In genomic region chr12:75414671-75415070, GRCh38 we compare ENCODE assay signal across 22 cellular contexts. TPM values are rescaled to one million over a fixed set of nuclear protein-coding genes. Genes with fewer than 3 reads are reported as not detected.
"Had no signal": no experiment of that assay in that cellular context is flagged by ENCODE, and none has a peak within 500 bp of the region (broad histone marks: within the 10 kb centered on the region; RNA-seq: fewer than 3 reads in every experiment).

No MANE protein-coding gene starts in this region.

- ATAC-seq: heart left ventricle; left colon; naive thymus-derived CD4-positive, alpha-beta T cell; sciatic nerve; stimulated activated naive B cell treated with anti-CD40 and anti-IgM and Interleukin-4, amounts not matched to agents 10 μg/mL and 1 μg/mL and 100 μg/mL, for 72 hours; stimulated activated naive CD8-positive, alpha-beta T cell treated with anti-CD3 and anti-CD28 coated beads, Interleukin-15, amount 100 ng/mL, for 72 hours had no signal

- H3K4me3 Mint-ChIP-seq: naive thymus-derived CD4-positive, alpha-beta T cell; stimulated activated naive B cell treated with anti-CD40 and anti-IgM and Interleukin-4, amounts not matched to agents 10 μg/mL and 1 μg/mL and 100 μg/mL, for 72 hours; stimulated activated naive CD8-positive, alpha-beta T cell treated with anti-CD3 and anti-CD28 coated beads, Interleukin-15, amount 100 ng/mL, for 72 hours had no signal

- H3K4me1 Mint-ChIP-seq: stimulated activated naive CD8-positive, alpha-beta T cell treated with anti-CD3 and anti-CD28 coated beads, Interleukin-15, amount 100 ng/mL, for 72 hours had no signal

- FAIRE-seq: endothelial cell of umbilical vein, frontal cortex had no signal

- H3K27me3 Mint-ChIP-seq: stimulated activated naive B cell treated with anti-CD40 and anti-IgM and Interleukin-4, amounts not matched to agents 10 μg/mL and 1 μg/mL and 100 μg/mL, for 72 hours; stimulated activated naive CD8-positive, alpha-beta T cell treated with anti-CD3 and anti-CD28 coated beads, Interleukin-15, amount 100 ng/mL, for 72 hours had no signal

- H3K9me3 ChIP-seq: colonic mucosa, neutrophil, testis, transverse colon had no signal

- H3K9me3 Mint-ChIP-seq: stimulated activated naive B cell treated with anti-CD40 and anti-IgM and Interleukin-4, amounts not matched to agents 10 μg/mL and 1 μg/mL and 100 μg/mL, for 72 hours; stimulated activated naive CD8-positive, alpha-beta T cell treated with anti-CD3 and anti-CD28 coated beads, Interleukin-15, amount 100 ng/mL, for 72 hours had no signal

- H3K4me1 ChIP-seq: colonic mucosa, heart left ventricle, spleen, testis, transverse colon had no signal

- H3K36me3 ChIP-seq: colonic mucosa, heart left ventricle, neutrophil, spleen, transverse colon had no signal

- H3K36me3 Mint-ChIP-seq: stimulated activated naive B cell treated with anti-CD40 and anti-IgM and Interleukin-4, amounts not matched to agents 10 μg/mL and 1 μg/mL and 100 μg/mL, for 72 hours had no signal

- H3K4me3 ChIP-seq: colonic mucosa, heart left ventricle, spleen, testis, transverse colon had no signal

- H3K27ac Mint-ChIP-seq: naive thymus-derived CD4-positive, alpha-beta T cell; stimulated activated naive B cell treated with anti-CD40 and anti-IgM and Interleukin-4, amounts not matched to agents 10 μg/mL and 1 μg/mL and 100 μg/mL, for 72 hours; stimulated activated naive CD8-positive, alpha-beta T cell treated with anti-CD3 and anti-CD28 coated beads, Interleukin-15, amount 100 ng/mL, for 72 hours had no signal

- H3K27me3 ChIP-seq: colonic mucosa, heart left ventricle, neutrophil, spleen, testis, transverse colon had no signal

- H3K27ac ChIP-seq: colonic mucosa, heart left ventricle, neutrophil, spleen, testis, transverse colon had no signal

- DNase-seq: colonic mucosa; dermis blood vessel endothelial cell; erythroblast; heart left ventricle; hippocampal formation; left colon; mammary epithelial cell; naive thymus-derived CD4-positive, alpha-beta T cell; posterior cingulate gyrus; spleen; stimulated activated CD4-positive, alpha-beta T cell treated with anti-CD3 and anti-CD28 coated beads, Interleukin-15, amount 100 ng/mL, for 24 hours; stimulated activated CD4-positive, alpha-beta T cell treated with anti-CD3 and anti-CD28 coated beads, Interleukin-1b, Interleukin-23, amount 100 ng/mL, for 48 hours; stimulated activated CD4-positive, alpha-beta T cell treated with anti-CD3 and anti-CD28 coated beads, Interleukin-4, amount 100 ng/mL, for 4 hours; stimulated activated naive B cell treated with anti-CD40 and anti-IgM and Interleukin-4, amounts not matched to agents 10 μg/mL and 1 μg/mL and 100 μg/mL, for 72 hours; stimulated activated naive CD8-positive, alpha-beta T cell treated with anti-CD3 and anti-CD28 coated beads, Interleukin-15, amount 100 ng/mL, for 72 hours; testis; transverse colon had no signal

RNA-seq across cellular contexts. Expression of gene GLIPR1L2, which starts 23.8 kb away (rescaled TPM):
- total RNA-seq: endothelial cell of umbilical vein, left colon, skeletal muscle tissue had no signal
